In genomic region chr1:167553136-167554027, GRCh38 we compare ENCODE assay signal across 1 cellular context.
TF ChIP-seq lines count a peak whose summit lies in the region.

TSS of gene CREG1 (minus strand) at chr1:167553762.

TF ChIP-seq in HEK293, 187 proteins besides CTCF, POLR2A, EP300 and RAD21 (continued from another document):
- TF ChIP-seq ZBTB10 (tag by site-specific recombination; IDR thresholded peaks at IDR 0.05) = no peak
- peak; percentile 78 for TF ChIP-seq ZNF76 (tag by site-specific recombination; IDR thresholded peaks at IDR 0.05; ENCODE audit: borderline replicate concordance, low read depth)
- TF ChIP-seq ZNF624 (tag by site-specific recombination; IDR thresholded peaks at IDR 0.05) = no peak
- 0 out of 2 replicates have a peak, but pooled peaks have one; percentile 8 for TF ChIP-seq ZNF585B (tag by site-specific recombination; IDR thresholded peaks at IDR 0.05)
- TF ChIP-seq HOXD13 (CRISPR knock-in tag; IDR thresholded peaks at IDR 0.05; ENCODE audit: borderline replicate concordance) = no peak
- no peak for TF ChIP-seq ZNF580 (tag by site-specific recombination; IDR thresholded peaks at IDR 0.05)
- TF ChIP-seq ZBTB26 (tag by site-specific recombination; optimal IDR thresholded peaks at IDR 0.05) = peak; percentile 90
- peak; percentile 98 for TF ChIP-seq ZNF600 (tag by site-specific recombination; IDR thresholded peaks at IDR 0.05)
- TF ChIP-seq ZBTB49 (tag by site-specific recombination; IDR thresholded peaks at IDR 0.05; ENCODE audit: low read depth) = no peak
- no peak for TF ChIP-seq ZNF664 (tag by site-specific recombination; IDR thresholded peaks at IDR 0.05)
- TF ChIP-seq ZNF549 (tag by site-specific recombination; IDR thresholded peaks at IDR 0.05) = peak; percentile 40; the same call in 1 of the 2 replicates
- no peak for TF ChIP-seq ZNF280C (tag by site-specific recombination; IDR thresholded peaks at IDR 0.05)
- no peak for TF ChIP-seq ZNF416 (tag by site-specific recombination; IDR thresholded peaks at IDR 0.05)
